In the genomic region with DNA sequence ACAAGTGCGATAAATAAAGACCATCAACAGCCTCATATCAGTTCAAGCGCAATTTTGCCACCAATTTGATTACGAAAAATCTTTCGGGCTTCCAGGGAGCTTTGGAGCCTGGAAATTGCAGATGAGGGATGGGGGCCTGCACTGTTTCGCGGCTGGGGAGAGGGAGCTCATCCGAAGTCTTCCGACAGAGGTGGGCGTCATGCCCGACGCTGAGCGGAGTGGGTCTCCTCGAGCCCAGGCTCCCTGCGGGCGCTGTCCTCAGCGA, we compare ENCODE assay signal across 8 cellular contexts.
DNase-seq lines count a peak whose midpoint lies in the region; ATAC-seq and TF ChIP-seq lines count a peak whose summit lies in the region.

No MANE protein-coding gene starts in this region.

- H3K9ac ChIP-seq in BLaER1 treated with 17β-estradiol and CSF1 and Interleukin-3, amounts not matched to agents 10 nM and 100 nM = peak overlapping the region; percentile 52 to 86 (median 74); a peak in 21 of 22 replicates
- no peak overlapping the region for H3K9ac ChIP-seq in neural progenitor cell

- peaks cover 0 to 62% (median 41%) of the 10 kb centered on the region in 11 experiments; a peak in 18 of 22 replicates for H4K20me1 ChIP-seq in BLaER1 treated with 17β-estradiol and CSF1 and Interleukin-3, amounts not matched to agents 10 nM and 100 nM
- H4K20me1 ChIP-seq in neural progenitor cell (ENCODE audit: low read depth) = peaks cover 38% of the 10 kb centered on the region

- H3K4me1 ChIP-seq in BLaER1 treated with 17β-estradiol and CSF1 and Interleukin-3, amounts not matched to agents 10 nM and 100 nM = peaks cover 72 to 97% (median 89%) of the 10 kb centered on the region in 10 experiments
- peaks cover 33% of the 10 kb centered on the region for H3K4me1 ChIP-seq in neural progenitor cell

- no peaks in the 10 kb centered on the region for H3K9me3 ChIP-seq in BLaER1 treated with 17β-estradiol and CSF1 and Interleukin-3, amounts not matched to agents 10 nM and 100 nM (replicated peaks in 1 of 11)
- H3K9me3 ChIP-seq in neural progenitor cell (ENCODE audit: low read depth) = no peaks in the 10 kb centered on the region

- H3K27me3 Mint-ChIP-seq in IgD-negative memory B cell (peaks cover 11% of the 10 kb centered on the region), endothelial cell (ENCODE audit: unreplicated experiment) (peaks cover 41% of the 10 kb centered on the region), neural progenitor cell (ENCODE audit: insufficient read depth, low read depth) (peaks cover 49% of the 10 kb centered on the region)

- peaks cover 40% of the 10 kb centered on the region for H3F3A ChIP-seq in neural progenitor cell (ENCODE audit: low read depth)

- H3K4me3 Mint-ChIP-seq in IgD-negative memory B cell = peak overlapping the region; percentile 84 to 98 (median 94)
- H3K4me3 Mint-ChIP-seq in endothelial cell (ENCODE audit: unreplicated experiment) = peak overlapping the region; percentile 94
- peak overlapping the region; percentile 84 for H3K4me3 Mint-ChIP-seq in neural progenitor cell

- DNase-seq in endothelial cell (ENCODE audit: low spot score) = no peak
- DNase-seq in neural progenitor cell (ENCODE audit: low spot score) = no peak
- no peak for DNase-seq in GF-D8 (lab: John Stamatoyannopoulos, UW)
- DNase-seq in activated effector memory CD4-positive, alpha-beta T cell treated with anti-CD3 and anti-CD28 coated beads, Interleukin-2, amount 50 U/mL, for 16 hours = no peak

- peak overlapping the region; percentile 49 to 89 (median 82); a peak in 19 of 22 replicates for H3K27ac ChIP-seq in BLaER1 treated with 17β-estradiol and CSF1 and Interleukin-3, amounts not matched to agents 10 nM and 100 nM
- no peak overlapping the region for H3K27ac ChIP-seq in neural progenitor cell

- H3K27me3 ChIP-seq in BLaER1 treated with 17β-estradiol and CSF1 and Interleukin-3, amounts not matched to agents 10 nM and 100 nM = peaks cover 0 to 40% (median 31%) of the 10 kb centered on the region in 11 experiments; a peak in 19 of 22 replicates
- peaks cover 86% of the 10 kb centered on the region for H3K27me3 ChIP-seq in neural progenitor cell

- H3K4me2 ChIP-seq in BLaER1 treated with 17β-estradiol and CSF1 and Interleukin-3, amounts not matched to agents 10 nM and 100 nM = peak overlapping the region; percentile 97 to 100 (median 99)
- peak overlapping the region; percentile 59 for H3K4me2 ChIP-seq in neural progenitor cell

- peaks cover 10 to 16% (median 16%) of the 10 kb centered on the region in 3 donors for H3K4me1 Mint-ChIP-seq in IgD-negative memory B cell
- H3K4me1 Mint-ChIP-seq in endothelial cell (ENCODE audit: unreplicated experiment) = peaks cover 40% of the 10 kb centered on the region
- peaks cover 25% of the 10 kb centered on the region for H3K4me1 Mint-ChIP-seq in neural progenitor cell

- H3K9me3 Mint-ChIP-seq in IgD-negative memory B cell (no peaks in the 10 kb centered on the region), endothelial cell (ENCODE audit: unreplicated experiment) (no peaks in the 10 kb centered on the region), neural progenitor cell (no peaks in the 10 kb centered on the region)

- no peak overlapping the region for H2AFZ ChIP-seq in neural progenitor cell (replicated peaks)

- peak overlapping the region; percentile 30 to 84 (median 74); a peak in 19 of 20 replicates for H3K4me3 ChIP-seq in BLaER1 treated with 17β-estradiol and CSF1 and Interleukin-3, amounts not matched to agents 10 nM and 100 nM
- H3K4me3 ChIP-seq in neural progenitor cell = peak overlapping the region; percentile 29

- H3K36me3 Mint-ChIP-seq in IgD-negative memory B cell (peaks cover 2% of the 10 kb centered on the region), endothelial cell (ENCODE audit: low read depth, unreplicated experiment) (peaks cover 26% of the 10 kb centered on the region), neural progenitor cell (peaks cover 4% of the 10 kb centered on the region)

- H3K27ac Mint-ChIP-seq in IgD-negative memory B cell = peak overlapping the region; percentile 84 to 99 (median 95)
- H3K27ac Mint-ChIP-seq in endothelial cell (ENCODE audit: unreplicated experiment) = peak overlapping the region; percentile 48
- H3K27ac Mint-ChIP-seq in neural progenitor cell = no peak overlapping the region

- ATAC-seq in HG02840 (IDR thresholded peaks at IDR 0.05; ENCODE audit: low FRiP score, unreplicated experiment) (no peak), GM21381 (IDR thresholded peaks at IDR 0.05; ENCODE audit: unreplicated experiment) (no peak)

- TF ChIP-seq CTCF in endothelial cell (IDR thresholded peaks at IDR 0.05; ENCODE audit: unreplicated experiment) (no peak), neural progenitor cell (IDR thresholded peaks at IDR 0.05) (no peak)

- no peaks in the 10 kb centered on the region for H3K79me2 ChIP-seq in neural progenitor cell (ENCODE audit: low read depth)

- peaks cover 0 to 17% (median 11%) of the 10 kb centered on the region in 11 experiments; a peak in 13 of 22 replicates for H3K36me3 ChIP-seq in BLaER1 treated with 17β-estradiol and CSF1 and Interleukin-3, amounts not matched to agents 10 nM and 100 nM
- no peaks in the 10 kb centered on the region for H3K36me3 ChIP-seq in neural progenitor cell
